ENCODE assay signal across 8 cellular contexts in genomic region chr10:104614245-104614831, GRCh38. TPM values are rescaled to one million over a fixed set of nuclear protein-coding genes. Genes with fewer than 3 reads are reported as not detected.
DNase-seq lines count a peak whose midpoint lies in the region; ATAC-seq, FAIRE-seq and TF ChIP-seq lines count a peak whose summit lies in the region.

No MANE protein-coding gene starts in this region.

- H3K56ac ChIP-seq in H1 (replicated peaks; ENCODE audit: insufficient read length, low read depth, low read length), result no peak overlapping the region

- H4K91ac ChIP-seq in H1 (replicated peaks; ENCODE audit: insufficient read length, low read length), result no peak overlapping the region

- TF ChIP-seq EP300 in H1 (IDR thresholded peaks at IDR 0.05; ENCODE audit: borderline replicate concordance in 1 of 2, low read depth in 2 of 2, low read length in 2 of 2), result no peak

- TF ChIP-seq RAD21 in H1 (IDR thresholded peaks at IDR 0.05 in 1 of 2, conservative IDR thresholded peaks at IDR 0.05 in 1 of 2; ENCODE audit: low read depth in 2 of 2, low read length in 2 of 2), result peak; percentile 56 to 71

- H2BK120ac ChIP-seq in H1 (replicated peaks; ENCODE audit: low read depth, low read length), result no peak overlapping the region

- H3K9me3 Mint-ChIP-seq in activated CD8-positive, alpha-beta memory T cell treated with anti-CD3 and anti-CD28 coated beads, Interleukin-2, amount 10 ng/mL, durations not matched to agents 7 days and 5 days (ENCODE audit: low read depth), result no peaks in the 10 kb centered on the region

- no peaks in the 10 kb centered on the region for H3K36me3 Mint-ChIP-seq in activated CD8-positive, alpha-beta memory T cell treated with anti-CD3 and anti-CD28 coated beads, Interleukin-2, amount 10 ng/mL, durations not matched to agents 7 days and 5 days

- peak; percentile 69 for FAIRE-seq in H1 (lab: Jason Lieb, UNC)

- no peak overlapping the region for H3K27ac Mint-ChIP-seq in activated CD8-positive, alpha-beta memory T cell treated with anti-CD3 and anti-CD28 coated beads, Interleukin-2, amount 10 ng/mL, durations not matched to agents 7 days and 5 days

- DNase-seq in activated CD8-positive, alpha-beta memory T cell treated with anti-CD3 and anti-CD28 coated beads, Interleukin-2, amount 10 ng/mL, durations not matched to agents 7 days and 5 days, result peak; percentile 43
- DNase-seq in activated CD8-positive, alpha-beta memory T cell treated with anti-CD3 and anti-CD28 coated beads, Interleukin-2, amount 50 U/mL, for 4 hours, result no peak
- DNase-seq in HAP-1 (ENCODE audit: low spot score in 2 of 2), result peak; percentile 12 to 65
- DNase-seq in OCI-M1 (lab: John Stamatoyannopoulos, UW), result peak; percentile 63
- DNase-seq in H1 (ENCODE audit: low read depth in 1 of 2, low spot score in 2 of 2), result peak in 1 of 2 experiments; percentile 82
- peak; percentile 23 for DNase-seq in stimulated activated CD4-positive, alpha-beta T cell treated with anti-CD3 and anti-CD28 coated beads, Interleukin-1b, Interleukin-23, amount 100 ng/mL, for 48 hours
- no peak for DNase-seq in NCI-H2227 treated with DMSO at 0.1 percent for 48 hours (lab: John Stamatoyannopoulos, UW)

- no peak overlapping the region for H3K4me2 ChIP-seq in H1 (ENCODE audit: insufficient read depth in 1 of 2, low read depth in 2 of 2, low read length in 2 of 2)

- no peak overlapping the region for H4K8ac ChIP-seq in H1 (ENCODE audit: extremely low read depth, insufficient read depth, low read length)

- H2AK5ac ChIP-seq in H1 (ENCODE audit: low read depth, low read length), result no peak overlapping the region

- POLR2A ChIA-PET in H1 (lab: Charles Lee; ENCODE audit: partially characterized antibody), result no interaction called here

- H2AFZ ChIP-seq in H1 (ENCODE audit: low read length), result no peak overlapping the region

- no peak for ATAC-seq in activated CD8-positive, alpha-beta memory T cell treated with anti-CD3 and anti-CD28 coated beads, Interleukin-2, amount 10 ng/mL, durations not matched to agents 7 days and 5 days
- ATAC-seq in GM21737 (IDR thresholded peaks at IDR 0.05; ENCODE audit: unreplicated experiment), result no peak

- H4K20me1 ChIP-seq in H1 (replicated peaks in 1 of 2; ENCODE audit: control insufficient read depth in 1 of 2, insufficient read depth in 2 of 2, low read length in 2 of 2), result no peaks in the 10 kb centered on the region

- H3K27me3 ChIP-seq in HAP-1 (ENCODE audit: low read depth) (no peaks in the 10 kb centered on the region), H1 (replicated peaks in 1 of 4; ENCODE audit: control insufficient read depth in 3 of 4, extremely low read depth in 1 of 4, insufficient read depth in 3 of 4, low read length in 3 of 4) (no peaks in the 10 kb centered on the region)

- H3K27ac ChIP-seq in H1 (ENCODE audit: low read depth, low read length), result no peak overlapping the region

- no peak overlapping the region for H4K5ac ChIP-seq in H1 (ENCODE audit: insufficient read length, low read depth, low read length)

- H3K4me3 ChIP-seq in HAP-1, result no peak overlapping the region
- no peak overlapping the region for H3K4me3 ChIP-seq in H1 (ENCODE audit: extremely low read depth in 1 of 4, insufficient read depth in 2 of 4, low read depth in 3 of 4, low read length in 4 of 4)

- no peaks in the 10 kb centered on the region for H3K9me3 ChIP-seq in HAP-1
- peaks cover under 1 to 14% of the 10 kb centered on the region in 2 experiments; a peak in 1 of 4 replicates for H3K9me3 ChIP-seq in H1 (ENCODE audit: insufficient read depth in 2 of 2, low read depth in 1 of 2, low read length in 1 of 2)

- peak; percentile 49 to 71 (median 66) for TF ChIP-seq CTCF in H1 (IDR thresholded peaks at IDR 0.05; ENCODE audit: control extremely low read depth in 1 of 3, insufficient read depth in 1 of 3, low read depth in 1 of 3, low read length in 3 of 3)

- H3K18ac ChIP-seq in H1 (ENCODE audit: extremely low read depth, low read length), result no peak overlapping the region

- WGBS in H1 (ENCODE audit: extremely low coverage in 1 of 2, insufficient coverage in 1 of 2, insufficient read length in 1 of 2, insufficient replicate concordance in 2 of 2, low coverage in 1 of 2, low lambda C conversion rate in 2 of 2, missing lambda C conversion rate in 1 of 2), 2 experiments, result 82% methylated on average over 6 of the region's 6 CpGs; no CpG with 5 or more reads in 1 of the 2 experiments

- no peak overlapping the region for H3K4me3 Mint-ChIP-seq in activated CD8-positive, alpha-beta memory T cell treated with anti-CD3 and anti-CD28 coated beads, Interleukin-2, amount 10 ng/mL, durations not matched to agents 7 days and 5 days

- no peak overlapping the region for H2BK20ac ChIP-seq in H1 (ENCODE audit: low read length)

- no peaks in the 10 kb centered on the region for H3K79me1 ChIP-seq in H1 (ENCODE audit: low read depth, low read length)

- H3K4me1 Mint-ChIP-seq in activated CD8-positive, alpha-beta memory T cell treated with anti-CD3 and anti-CD28 coated beads, Interleukin-2, amount 10 ng/mL, durations not matched to agents 7 days and 5 days, result no peaks in the 10 kb centered on the region

- H3K14ac ChIP-seq in H1 (ENCODE audit: insufficient read length), result no peak overlapping the region

- no peaks in the 10 kb centered on the region for H3K79me2 ChIP-seq in H1 (ENCODE audit: control insufficient read depth in 1 of 2, insufficient read depth in 2 of 2, low read length in 2 of 2)

- peaks cover 3% of the 10 kb centered on the region for H3K27me3 Mint-ChIP-seq in activated CD8-positive, alpha-beta memory T cell treated with anti-CD3 and anti-CD28 coated beads, Interleukin-2, amount 10 ng/mL, durations not matched to agents 7 days and 5 days

- H2BK15ac ChIP-seq in H1 (ENCODE audit: low read length), result no peak overlapping the region

- no peak overlapping the region for H3K23ac ChIP-seq in H1 (ENCODE audit: insufficient read length)

- H2BK5ac ChIP-seq in H1 (ENCODE audit: low read depth, low read length), result no peak overlapping the region

- no peak overlapping the region for H2BK12ac ChIP-seq in H1 (ENCODE audit: low read depth, low read length)

- in situ Hi-C loops in HAP-1 (cut with MboI; ENCODE audit: low sequenced_read_pairs), result no loop called here

- H3K36me3 ChIP-seq in HAP-1 (replicated peaks) (no peaks in the 10 kb centered on the region), H1 (ENCODE audit: control insufficient read depth in 2 of 4, insufficient read depth in 4 of 4, low read length in 3 of 4) (peaks cover 0 to 2% (median 0%) of the 10 kb centered on the region in 4 experiments; a peak in 1 of 8 replicates)

- TF ChIP-seq POLR2A in H1 (IDR thresholded peaks at IDR 0.05; ENCODE audit: control extremely low read depth in 1 of 2, low read depth in 2 of 2, low read length in 2 of 2), result no peak

- H3K9ac ChIP-seq in H1 (replicated peaks in 1 of 4; ENCODE audit: extremely low read depth in 1 of 4, low read depth in 3 of 4, low read length in 3 of 4), result no peak overlapping the region

- H3K4ac ChIP-seq in H1 (replicated peaks; ENCODE audit: insufficient read length, low read depth, low read length), result no peak overlapping the region

- CTCF ChIA-PET in activated CD8-positive, alpha-beta memory T cell treated with anti-CD3 and anti-CD28 coated beads, Interleukin-2, amount 10 ng/mL, durations not matched to agents 7 days and 5 days (lab: Charles Lee), result interaction anchor here (1.0 to 1.2 kb wide), 2 partner anchors 34 to 207 kb away, joined by 3 to 4 read pairs; no protein-coding TSS in a partner anchor
- CTCF ChIA-PET in H1 (lab: Charles Lee; ENCODE audit: partially characterized antibody), result interaction anchor here (0.6 to 6.0 kb wide), 25 partner anchors 8 to 322 kb away, joined by 3 to 78 read pairs (median 4); partner anchors contain the start of gene ITPRIP

- H3K23me2 ChIP-seq in H1 (ENCODE audit: low read depth, low read length), result no peaks in the 10 kb centered on the region

- H3K4me1 ChIP-seq in HAP-1 (no peaks in the 10 kb centered on the region), H1 (replicated peaks in 1 of 4; ENCODE audit: control insufficient read depth in 3 of 4, insufficient read depth in 4 of 4, low read length in 3 of 4) (no peaks in the 10 kb centered on the region)

TF ChIP-seq in H1, 55 proteins besides CTCF, POLR2A, EP300 and RAD21:
- peak; percentile 55; the same call in 1 of the 2 replicates for TF ChIP-seq KDM1A (IDR thresholded peaks at IDR 0.05; ENCODE audit: borderline replicate concordance, low read length)
- TF ChIP-seq BACH1 (IDR thresholded peaks at IDR 0.05; ENCODE audit: low read length), result no peak

RNA-seq across cellular contexts. Expression of gene SORCS3, which starts 26.8 kb away (rescaled TPM):
- total RNA-seq in activated CD8-positive, alpha-beta memory T cell treated with anti-CD3 and anti-CD28 coated beads, Interleukin-2, amount 10 ng/mL, durations not matched to agents 7 days and 5 days, result not detected
- 0.82 and 0.88 TPM in 2 replicates for total RNA-seq in H1 (2021; fragmentation: NEBNext Ultra II Directional; extraction: Animal tissue kit (Norgen Biotek cat#: 25700))
- 0.25 and 0.26 TPM in 2 replicates for polyA plus RNA-seq in H1 (2011; rRNA removed)
- 0.32 TPM for polyA plus RNA-seq in H1 (2011; cell fraction: cytosol; rRNA removed)
- 0.67 TPM for polyA plus RNA-seq in H1 (2011; cell fraction: nucleus; rRNA removed)
- 0.20 to 0.30 TPM (median 0.27 TPM) in 4 replicates for polyA plus RNA-seq in H1 (2012, experiment 1 of 2)
- not detected for polyA plus RNA-seq in H1 (2012, experiment 2 of 2)
- polyA plus RNA-seq in H1 (2013, experiment 1 of 2), result 0.49 TPM
- polyA plus RNA-seq in H1 (2013, experiment 2 of 2), result 0.52 TPM
- polyA minus RNA-seq in H1 (2011; rRNA and poly(A)+ RNA removed), result 0.80 and 1.5 TPM in 2 replicates
- polyA minus RNA-seq in H1 (2011; cell fraction: cytosol; rRNA and poly(A)+ RNA removed), result 0.73 TPM
- 1.9 TPM for polyA minus RNA-seq in H1 (2011; cell fraction: nucleus; rRNA and poly(A)+ RNA removed)

Comparison
In these comparisons a context has a peak if more than half of its experiments do, and no peak if none do; other contexts are left out.
1. DNase-seq: peak in activated CD8-positive, alpha-beta memory T cell treated with anti-CD3 and anti-CD28 coated beads, Interleukin-2, amount 10 ng/mL, durations not matched to agents 7 days and 5 days (single experiment), HAP-1 (2 of 2), OCI-M1 (single experiment) and stimulated activated CD4-positive, alpha-beta T cell treated with anti-CD3 and anti-CD28 coated beads, Interleukin-1b, Interleukin-23, amount 100 ng/mL, for 48 hours (single experiment); none in activated CD8-positive, alpha-beta memory T cell treated with anti-CD3 and anti-CD28 coated beads, Interleukin-2, amount 50 U/mL, for 4 hours (single experiment) and NCI-H2227 treated with DMSO at 0.1 percent for 48 hours (single experiment).